Comparison of ENCODE assay signal across 22 cellular contexts in the genomic region with DNA sequence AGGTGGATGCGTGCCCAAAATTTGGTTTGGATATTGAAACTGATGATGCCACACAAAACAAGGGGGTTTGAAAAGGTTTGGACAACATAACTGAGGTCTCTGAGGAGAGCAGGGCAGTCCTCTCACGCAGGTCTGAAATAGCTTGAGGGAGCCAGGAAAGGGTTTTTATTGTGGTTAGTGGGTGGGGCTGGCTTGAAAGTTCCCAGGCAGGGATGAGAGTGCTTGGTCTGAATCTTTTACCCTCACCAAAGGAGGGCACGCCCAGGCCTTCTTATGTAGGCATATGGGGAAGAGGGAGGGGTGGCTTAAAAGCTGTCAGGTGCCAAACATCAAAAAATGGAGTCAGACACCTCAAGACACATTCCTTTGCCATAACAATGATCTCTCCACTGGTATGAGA.
DNase-seq lines count a peak whose midpoint lies in the region; ATAC-seq lines count a peak whose summit lies in the region.
"Had no signal": no experiment of that assay in that cellular context is flagged by ENCODE, and none has a peak within 500 bp of the region (broad histone marks: within the 10 kb centered on the region; RNA-seq: fewer than 3 reads in every experiment).

No MANE protein-coding gene starts in this region.

- H3K4me3 Mint-ChIP-seq in CD4-positive, alpha-beta memory T cell: peak overlapping the region in 4 of 8 donors; percentile 36 to 65 (median 44)
- H3K4me3 Mint-ChIP-seq: naive thymus-derived CD8-positive, alpha-beta T cell had no signal

- no peaks in the 10 kb centered on the region for H3K27me3 ChIP-seq in CD4-positive, alpha-beta memory T cell (ENCODE audit: insufficient read depth, low read length)
- H3K27me3 ChIP-seq: adrenal gland, colonic mucosa, stomach, tibial nerve had no signal

- H3K4me1 ChIP-seq in CD4-positive, alpha-beta memory T cell (ENCODE audit: insufficient read depth, low read length): peaks cover 17% of the 10 kb centered on the region
- H3K4me1 ChIP-seq: adrenal gland, colonic mucosa, stomach, tibial nerve had no signal

- H3K27ac Mint-ChIP-seq in CD4-positive, alpha-beta memory T cell: peak overlapping the region in 6 of 7 donors; percentile 24 to 72 (median 48)

- no peak overlapping the region for H3K4me3 ChIP-seq in CD4-positive, alpha-beta memory T cell (ENCODE audit: low read length in 2 of 2)
- H3K4me3 ChIP-seq: adrenal gland, colonic mucosa, stomach, tibial nerve had no signal

- no peaks in the 10 kb centered on the region for H3K36me3 Mint-ChIP-seq in CD4-positive, alpha-beta memory T cell

- no peak overlapping the region for H3K27ac ChIP-seq in CD4-positive, alpha-beta memory T cell (ENCODE audit: low read depth, low read length)
- H3K27ac ChIP-seq in epithelial cell of prostate: no peak overlapping the region
- H3K27ac ChIP-seq: 22Rv1, adrenal gland, colonic mucosa, stomach, tibial nerve had no signal

- POLR2A ChIA-PET in CD4-positive, alpha-beta memory T cell (lab: Charles Lee; ENCODE audit: partially characterized antibody): no interaction called here

- H3K4me1 Mint-ChIP-seq in CD4-positive, alpha-beta memory T cell: peaks cover 16 to 31% (median 27%) of the 10 kb centered on the region in 4 donors

- DNase-seq in DMS79 treated with DMSO at 0.1 percent for 48 hours (lab: John Stamatoyannopoulos, UW) (peak; percentile 75), DMS79 (lab: John Stamatoyannopoulos, UW) (no peak), RPMI8226 (peak; percentile 2), epithelial cell of prostate (ENCODE audit: low read depth, low spot score) (peak; percentile 43), kidney tubule cell (ENCODE audit: low spot score) (no peak), AG08396 (ENCODE audit: low spot score) (no peak)
- DNase-seq in CD4-positive, alpha-beta memory T cell: no peak
- DNase-seq: activated CD4-positive, CD25-positive, alpha-beta regulatory T cell treated with anti-CD3 and anti-CD28 coated beads, Interleukin-2, amount 50 U/mL, for 72 hours; adrenal gland; AML-193; colonic mucosa; COR-L47; EL; glutamatergic neuron; H7; left cardiac atrium; naive thymus-derived CD8-positive, alpha-beta T cell; retina; stomach had no signal

- no peaks in the 10 kb centered on the region for H3K27me3 Mint-ChIP-seq in CD4-positive, alpha-beta memory T cell
- H3K27me3 Mint-ChIP-seq: naive thymus-derived CD8-positive, alpha-beta T cell had no signal

- no peaks in the 10 kb centered on the region for H3K9me3 ChIP-seq in CD4-positive, alpha-beta memory T cell (ENCODE audit: control insufficient read depth in 1 of 2, low read length in 2 of 2)
- H3K9me3 ChIP-seq: adrenal gland, colonic mucosa, stomach, tibial nerve had no signal

- peaks cover 0 to 5% (median 2%) of the 10 kb centered on the region in 8 donors for H3K9me3 Mint-ChIP-seq in CD4-positive, alpha-beta memory T cell

- CTCF ChIA-PET in CD4-positive, alpha-beta memory T cell (lab: Charles Lee; ENCODE audit: partially characterized antibody): no interaction called here

- intact Hi-C loops in CD4-positive, alpha-beta memory T cell (cut with micrococcal nuclease): no loop called here

- no peaks in the 10 kb centered on the region for H3K36me3 ChIP-seq in CD4-positive, alpha-beta memory T cell (ENCODE audit: insufficient read depth, low read length)
- H3K36me3 ChIP-seq: adrenal gland, colonic mucosa, stomach, tibial nerve had no signal

- ATAC-seq in GM19035 (IDR thresholded peaks at IDR 0.05; ENCODE audit: unreplicated experiment): no peak
- ATAC-seq: left cardiac atrium; naive thymus-derived CD8-positive, alpha-beta T cell had no signal

Comparison
In these comparisons a context has a peak if more than half of its experiments do, and no peak if none do; other contexts are left out.
1. DNase-seq: peak in DMS79 treated with DMSO at 0.1 percent for 48 hours (single experiment), RPMI8226 (single experiment) and epithelial cell of prostate (single experiment); none in DMS79 (single experiment), CD4-positive, alpha-beta memory T cell (0 of 5), kidney tubule cell (single experiment) and AG08396 (single experiment).